ENCODE assay signal across 12 cellular contexts in genomic region chr17:60887607-60888028, GRCh38.
DNase-seq lines count a peak whose midpoint lies in the region; ATAC-seq and TF ChIP-seq lines count a peak whose summit lies in the region.
"Had no signal": no experiment of that assay in that cellular context is flagged by ENCODE, and none has a peak within 500 bp of the region (broad histone marks: within the 10 kb centered on the region; RNA-seq: fewer than 3 reads in every experiment).

No MANE protein-coding gene starts in this region.

- H3K4me3 ChIP-seq in OCI-LY7 (ENCODE audit: low read depth, low read length, poor library complexity, severe bottlenecking) (no peak overlapping the region), fibroblast of pulmonary artery (replicated peaks; ENCODE audit: low read depth, low read length) (peak overlapping the region; percentile 9), skin epidermis (peak overlapping the region in 4 of 7 experiments; percentile 7 to 27 (median 20))
- H3K4me3 ChIP-seq: BLaER1, psoas muscle had no signal

- BruUV-seq in OCI-LY7 (replicated peaks; lab: Mats Ljungman, UMichigan): no TSS peak

- no peaks in the 10 kb centered on the region for H3K9me3 ChIP-seq in OCI-LY7 (ENCODE audit: low read length)
- H3K9me3 ChIP-seq: BLaER1, psoas muscle had no signal

- no peaks in the 10 kb centered on the region for H4K20me1 ChIP-seq in OCI-LY7 (ENCODE audit: insufficient read depth, low read length)
- H4K20me1 ChIP-seq: BLaER1 had no signal

- no peaks in the 10 kb centered on the region for H3K36me3 Mint-ChIP-seq in T-helper 1 cell treated with Interleukin-12 subunit alpha and Interleukin-12 subunit beta and Interleukin-4 antibody, amounts not matched to agents 30 μg/mL and 1 μg/mL, for 36 hours (ENCODE audit: low read depth)

- peak overlapping the region; percentile 35; the same call in 1 of the 2 replicates for H3K4me2 ChIP-seq in OCI-LY7 (ENCODE audit: low read length)
- H3K4me2 ChIP-seq: BLaER1 had no signal

- no peak overlapping the region for H3K27ac Mint-ChIP-seq in T-helper 1 cell treated with Interleukin-12 subunit alpha and Interleukin-12 subunit beta and Interleukin-4 antibody, amounts not matched to agents 30 μg/mL and 1 μg/mL, for 36 hours

- no peak for ATAC-seq in GM18867 (IDR thresholded peaks at IDR 0.05; ENCODE audit: unreplicated experiment)
- ATAC-seq: psoas muscle had no signal

- DNase-seq in T-helper 1 cell: no peak
- DNase-seq in OCI-LY7 (ENCODE audit: low spot score): no peak
- DNase-seq in fibroblast of pulmonary artery (ENCODE audit: low read depth): no peak
- no peak for DNase-seq in AML-193 (lab: John Stamatoyannopoulos, UW)
- DNase-seq in HK-2 (ENCODE audit: unreplicated experiment): no peak
- DNase-seq: activated CD4-positive, alpha-beta T cell treated with anti-CD3 and anti-CD28 coated beads for 4 hours; hypothalamus; psoas muscle had no signal

- TF ChIP-seq CTCF in OCI-LY7 (conservative IDR thresholded peaks at IDR 0.05; ENCODE audit: low read length) (no peak), fibroblast of pulmonary artery (IDR thresholded peaks at IDR 0.05; ENCODE audit: low read length, missing control alignments) (no peak)

- H3K27ac ChIP-seq in OCI-LY7 (ENCODE audit: low read depth, low read length, poor library complexity, severe bottlenecking) (no peak overlapping the region), skin epidermis (peak overlapping the region in 10 of 21 experiments; percentile 5 to 68 (median 42))
- H3K27ac ChIP-seq: BLaER1, psoas muscle had no signal

- H2AFZ ChIP-seq in OCI-LY7 (ENCODE audit: low read length): no peak overlapping the region

- H3K4me1 ChIP-seq in OCI-LY7 (ENCODE audit: insufficient read depth, low read length, poor library complexity, severe bottlenecking): no peaks in the 10 kb centered on the region
- H3K4me1 ChIP-seq: BLaER1, psoas muscle had no signal

- H3K9me2 ChIP-seq in OCI-LY7 (ENCODE audit: insufficient read depth, low read length): no peaks in the 10 kb centered on the region

- peak overlapping the region; percentile 21 for H3K4me3 Mint-ChIP-seq in T-helper 1 cell treated with Interleukin-12 subunit alpha and Interleukin-12 subunit beta and Interleukin-4 antibody, amounts not matched to agents 30 μg/mL and 1 μg/mL, for 36 hours

- no peaks in the 10 kb centered on the region for H3K9me3 Mint-ChIP-seq in T-helper 1 cell treated with Interleukin-12 subunit alpha and Interleukin-12 subunit beta and Interleukin-4 antibody, amounts not matched to agents 30 μg/mL and 1 μg/mL, for 36 hours

- no peaks in the 10 kb centered on the region for H3K79me2 ChIP-seq in OCI-LY7 (ENCODE audit: insufficient read depth, low read depth, low read length)

- H3K4me1 Mint-ChIP-seq in T-helper 1 cell treated with Interleukin-12 subunit alpha and Interleukin-12 subunit beta and Interleukin-4 antibody, amounts not matched to agents 30 μg/mL and 1 μg/mL, for 36 hours (ENCODE audit: low read depth): no peaks in the 10 kb centered on the region

- H3K27me3 Mint-ChIP-seq in T-helper 1 cell treated with Interleukin-12 subunit alpha and Interleukin-12 subunit beta and Interleukin-4 antibody, amounts not matched to agents 30 μg/mL and 1 μg/mL, for 36 hours (ENCODE audit: low read depth): no peaks in the 10 kb centered on the region

- CTCF ChIA-PET in OCI-LY7 (lab: Charles Lee; ENCODE audit: unreplicated experiment): no interaction called here

- intact Hi-C loops in OCI-LY7 (cut with micrococcal nuclease; ENCODE audit: unreplicated experiment): no loop called here

- POLR2A ChIA-PET in OCI-LY7 (lab: Charles Lee): no interaction called here

- H3K36me3 ChIP-seq in OCI-LY7 (ENCODE audit: insufficient read depth, low read length): no peaks in the 10 kb centered on the region
- H3K36me3 ChIP-seq: BLaER1 had no signal
